Comparison of ENCODE assay signal across 8 cellular contexts in genomic region chr7:141551080-141551772, GRCh38. TPM values are rescaled to one million over a fixed set of nuclear protein-coding genes. Genes with fewer than 3 reads are reported as not detected.
A peak's percentile ranks its signal among the peaks of the same experiment; 100 is the strongest.
DNase-seq lines count a peak whose midpoint lies in the region; ATAC-seq and TF ChIP-seq lines count a peak whose summit lies in the region.

Gene AGK, plus strand, starts transcription at chr7:141551410. Its CDS starts 4,057 bp downstream, at chr7:141555467.

- peak; percentile 84 for DNase-seq in ELR (ENCODE audit: low read depth)
- DNase-seq in GOT3 (lab: John Stamatoyannopoulos, UW): peak; percentile 41
- DNase-seq in LHCN-M2 (ENCODE audit: low read depth): peak; percentile 76
- peak; percentile 87 to 91 for DNase-seq in SJCRH30
- peak; percentile 71 for DNase-seq in activated gamma-delta T cell treated with Interleukin-2 at 50 U/mL for 16 hours
- peak; percentile 27 to 63 for DNase-seq in foreskin keratinocyte

- H3K27me3 ChIP-seq in SJCRH30 (no peaks in the 10 kb centered on the region), foreskin keratinocyte (no peaks in the 10 kb centered on the region), neuron (ENCODE audit: insufficient read depth, low read length) (no peaks in the 10 kb centered on the region), subcutaneous abdominal adipose tissue (ENCODE audit: control insufficient read depth in 5 of 5, insufficient read depth in 4 of 5, low read length in 5 of 5) (no peaks in the 10 kb centered on the region)

- peak; percentile 97 for ATAC-seq in foreskin keratinocyte

- H3K4me1 ChIP-seq in SJCRH30 (no peaks in the 10 kb centered on the region), foreskin keratinocyte (no peaks in the 10 kb centered on the region), neuron (ENCODE audit: insufficient read depth, low read length) (peaks cover 19% of the 10 kb centered on the region), subcutaneous abdominal adipose tissue (ENCODE audit: control insufficient read depth in 5 of 5, insufficient read depth in 5 of 5, low read length in 5 of 5) (peaks cover 5 to 18% (median 17%) of the 10 kb centered on the region in 5 donors)

- H3K36me3 ChIP-seq in SJCRH30 (no peaks in the 10 kb centered on the region; the same call in 1 of the 2 replicates), neuron (ENCODE audit: insufficient read depth, low read length) (peaks cover 14% of the 10 kb centered on the region), subcutaneous abdominal adipose tissue (ENCODE audit: control insufficient read depth in 5 of 5, insufficient read depth in 5 of 5, low read length in 5 of 5) (peaks cover 0 to 10% (median 5%) of the 10 kb centered on the region in 5 donors)

- H3K4me3 ChIP-seq in SJCRH30 (peak within 1 kb of the TSS; percentile 81), neuron (ENCODE audit: low read length) (peak within 1 kb of the TSS; percentile 91), subcutaneous abdominal adipose tissue (ENCODE audit: low read depth in 1 of 5, low read length in 5 of 5) (peak within 1 kb of the TSS; percentile 90 to 99 (median 91))

- peak within 1 kb of the TSS; percentile 51 for H3K27ac ChIP-seq in SJCRH30
- H3K27ac ChIP-seq in foreskin keratinocyte: no peak within 1 kb of the TSS
- H3K27ac ChIP-seq in subcutaneous abdominal adipose tissue (ENCODE audit: low read depth, low read length): no peak within 1 kb of the TSS

- peak within 1 kb of the TSS; percentile 70 to 97 (median 88) for H3K9ac ChIP-seq in subcutaneous abdominal adipose tissue (ENCODE audit: low read length in 5 of 5)

- no peaks in the 10 kb centered on the region for H3K9me3 ChIP-seq in SJCRH30 (replicated peaks)
- H3K9me3 ChIP-seq in neuron (ENCODE audit: low read length): no peaks in the 10 kb centered on the region
- H3K9me3 ChIP-seq in subcutaneous abdominal adipose tissue (ENCODE audit: control insufficient read depth in 5 of 5, low read length in 5 of 5): no peaks in the 10 kb centered on the region

- TF ChIP-seq CTCF in foreskin keratinocyte (conservative IDR thresholded peaks at IDR 0.05): no peak

- peak within 1 kb of the TSS; percentile 96 for H2AFZ ChIP-seq in neuron (ENCODE audit: low read depth, low read length)

RNA-seq across cellular contexts. Expression of gene AGK, which starts in this region (rescaled TPM):
- total RNA-seq in LHCN-M2 (2014; rRNA removed): 30.9 and 31.1 TPM in 2 replicates
- 13.4 TPM for polyA plus RNA-seq in LHCN-M2 (2012)
- total RNA-seq in SJCRH30 (2014; rRNA removed; shearing (Covaris generic)): 41.5 and 46.7 TPM in 2 replicates
- 30.7 and 31.2 TPM in 2 replicates for total RNA-seq in foreskin keratinocyte
- polyA plus RNA-seq in foreskin keratinocyte: 15.3 and 17.8 TPM in 2 replicates
